8 cellular contexts compared by ENCODE assay signal in genomic region chr1:52552505-52553371, GRCh38. TPM values are rescaled to one million over a fixed set of nuclear protein-coding genes. Genes with fewer than 3 reads are reported as not detected.
DNase-seq lines count a peak whose midpoint lies in the region; ATAC-seq and TF ChIP-seq lines count a peak whose summit lies in the region.

TSS of gene TUT4 (minus strand) at chr1:52553092. CDS start at chr1:52526280, 26,812 bp downstream.

- H3K27ac Mint-ChIP-seq in CD4-positive, CD25-positive, alpha-beta regulatory T cell, result peak within 1 kb of the TSS in 2 of 3 donors; percentile 47 to 92
- H3K27ac Mint-ChIP-seq in activated T-cell treated with anti-CD3 and anti-CD28 coated beads, Interleukin-2, amount 50 U/mL, for 24 hours, result peak within 1 kb of the TSS; percentile 63

- H4K20me1 ChIP-seq in OCI-LY3 (ENCODE audit: insufficient read depth, low read length), result peaks cover 36% of the 10 kb centered on the region

- no peaks in the 10 kb centered on the region for H3K36me3 ChIP-seq in CD4-positive, CD25-positive, alpha-beta regulatory T cell (ENCODE audit: control insufficient read depth, insufficient read depth, low read length)
- H3K36me3 ChIP-seq in OCI-LY3 (replicated peaks; ENCODE audit: low read depth, low read length), result no peaks in the 10 kb centered on the region
- H3K36me3 ChIP-seq in esophagus muscularis mucosa, result no peaks in the 10 kb centered on the region
- no peaks in the 10 kb centered on the region for H3K36me3 ChIP-seq in muscle layer of colon (ENCODE audit: insufficient read depth, low read length)

- H3K27me3 Mint-ChIP-seq in CD4-positive, CD25-positive, alpha-beta regulatory T cell, result no peaks in the 10 kb centered on the region
- H3K27me3 Mint-ChIP-seq in activated T-cell treated with anti-CD3 and anti-CD28 coated beads, Interleukin-2, amount 50 U/mL, for 24 hours, result no peaks in the 10 kb centered on the region

- H3K9me3 ChIP-seq in CD4-positive, CD25-positive, alpha-beta regulatory T cell (ENCODE audit: control insufficient read depth in 2 of 2, low read length in 2 of 2), result no peaks in the 10 kb centered on the region
- no peaks in the 10 kb centered on the region for H3K9me3 ChIP-seq in OCI-LY3 (ENCODE audit: insufficient read depth, low read length)
- no peaks in the 10 kb centered on the region for H3K9me3 ChIP-seq in esophagus muscularis mucosa
- no peaks in the 10 kb centered on the region for H3K9me3 ChIP-seq in muscle layer of colon (ENCODE audit: low read length)

- H3K9ac ChIP-seq in OCI-LY3 (ENCODE audit: low read length) (peak within 1 kb of the TSS; percentile 98), muscle layer of colon (ENCODE audit: low read length) (peak within 1 kb of the TSS; percentile 86)

- no peaks in the 10 kb centered on the region for H3K9me3 Mint-ChIP-seq in CD4-positive, CD25-positive, alpha-beta regulatory T cell
- no peaks in the 10 kb centered on the region for H3K9me3 Mint-ChIP-seq in activated T-cell treated with anti-CD3 and anti-CD28 coated beads, Interleukin-2, amount 50 U/mL, for 24 hours

- peak; percentile 38 to 50 for ATAC-seq in CD4-positive, CD25-positive, alpha-beta regulatory T cell (ENCODE audit: low read depth in 2 of 2)
- ATAC-seq in GM19438 (IDR thresholded peaks at IDR 0.05; ENCODE audit: low read depth, unreplicated experiment), result peak; percentile 41

- H3K36me3 Mint-ChIP-seq in CD4-positive, CD25-positive, alpha-beta regulatory T cell, result no peaks in the 10 kb centered on the region
- H3K36me3 Mint-ChIP-seq in activated T-cell treated with anti-CD3 and anti-CD28 coated beads, Interleukin-2, amount 50 U/mL, for 24 hours (ENCODE audit: low read depth), result no peaks in the 10 kb centered on the region

- TF ChIP-seq EP300 in esophagus muscularis mucosa (IDR thresholded peaks at IDR 0.05), result no peak

- TF ChIP-seq POLR2A in esophagus muscularis mucosa (IDR thresholded peaks at IDR 0.05; ENCODE audit: low read depth), result peak; percentile 13

- H3K4me1 ChIP-seq in CD4-positive, CD25-positive, alpha-beta regulatory T cell (ENCODE audit: control insufficient read depth, insufficient read depth, low read length, poor library complexity, severe bottlenecking), result peaks cover 33% of the 10 kb centered on the region
- peaks cover 27% of the 10 kb centered on the region for H3K4me1 ChIP-seq in OCI-LY3 (ENCODE audit: low read length)
- H3K4me1 ChIP-seq in esophagus muscularis mucosa, result peaks cover 10 to 33% (median 31%) of the 10 kb centered on the region in 4 donors
- peaks cover 11% of the 10 kb centered on the region for H3K4me1 ChIP-seq in muscle layer of colon (ENCODE audit: insufficient read depth, low read length)

- H3K79me2 ChIP-seq in OCI-LY3 (ENCODE audit: low read length), result peaks cover 57% of the 10 kb centered on the region

- no peaks in the 10 kb centered on the region for H3K27me3 ChIP-seq in CD4-positive, CD25-positive, alpha-beta regulatory T cell (ENCODE audit: control insufficient read depth, insufficient read depth, low read length)
- no peaks in the 10 kb centered on the region for H3K27me3 ChIP-seq in OCI-LY3 (ENCODE audit: low read depth, low read length)
- no peaks in the 10 kb centered on the region for H3K27me3 ChIP-seq in esophagus muscularis mucosa
- no peaks in the 10 kb centered on the region for H3K27me3 ChIP-seq in muscle layer of colon (ENCODE audit: control insufficient read depth in 1 of 2, insufficient read depth in 2 of 2, low read length in 2 of 2)

- peak within 1 kb of the TSS; percentile 90 for H3K27ac ChIP-seq in CD4-positive, CD25-positive, alpha-beta regulatory T cell (ENCODE audit: insufficient read depth, low read length, poor library complexity, severe bottlenecking)
- H3K27ac ChIP-seq in OCI-LY3 (ENCODE audit: low read length), result peak within 1 kb of the TSS; percentile 86
- peak within 1 kb of the TSS; percentile 88 to 98 (median 91) for H3K27ac ChIP-seq in esophagus muscularis mucosa (replicated peaks in 1 of 4)
- H3K27ac ChIP-seq in muscle layer of colon (ENCODE audit: low read depth, low read length), result peak within 1 kb of the TSS; percentile 56

- H3K4me3 ChIP-seq in CD4-positive, CD25-positive, alpha-beta regulatory T cell (ENCODE audit: low read depth, low read length), result peak within 1 kb of the TSS; percentile 90
- H3K4me3 ChIP-seq in OCI-LY3 (ENCODE audit: low read length) (peak within 1 kb of the TSS; percentile 94), esophagus muscularis mucosa (peak within 1 kb of the TSS; percentile 83 to 99 (median 94)), muscle layer of colon (ENCODE audit: low read depth in 1 of 2, low read length in 2 of 2) (peak within 1 kb of the TSS; percentile 49 to 86)

- H3K4me1 Mint-ChIP-seq in CD4-positive, CD25-positive, alpha-beta regulatory T cell, result peaks cover 14 to 38% (median 23%) of the 10 kb centered on the region in 4 donors
- H3K4me1 Mint-ChIP-seq in activated T-cell treated with anti-CD3 and anti-CD28 coated beads, Interleukin-2, amount 50 U/mL, for 24 hours (ENCODE audit: low read depth), result peaks cover 36% of the 10 kb centered on the region

- H2AFZ ChIP-seq in OCI-LY3 (ENCODE audit: low read depth, low read length), result peak within 1 kb of the TSS; percentile 28; the same call in 1 of the 2 replicates

- WGBS in esophagus muscularis mucosa, result 1% methylated on average over 20 of the region's 68 CpGs

- H3K4me2 ChIP-seq in OCI-LY3 (ENCODE audit: low read length), result peak within 1 kb of the TSS; percentile 95

- TF ChIP-seq CTCF in OCI-LY3 (IDR thresholded peaks at IDR 0.05; ENCODE audit: low read depth, low read length) (no peak), esophagus muscularis mucosa (IDR thresholded peaks at IDR 0.05) (peak in 1 of 3 experiments; percentile 11)

- intact Hi-C loops in esophagus muscularis mucosa (cut with DNase I), result loop anchor here (5.0 to 10.0 kb wide), 2 partner anchors 50 to 132 kb away; partner anchors contain the start of gene GPX7

- DNase-seq in CD4-positive, CD25-positive, alpha-beta regulatory T cell, result peak; percentile 65 to 84 (median 74)
- peak in 48 of 76 experiments; percentile 9 to 61 (median 38) for DNase-seq in HUDEP-2 (lab: John Stamatoyannopoulos, UW; ENCODE audit: unreplicated experiment in 76 of 76)
- peak; percentile 84 for DNase-seq in activated T-cell treated with anti-CD3 and anti-CD28 coated beads, Interleukin-2, amount 50 U/mL, for 24 hours
- DNase-seq in esophagus muscularis mucosa (ENCODE audit: extremely low spot score), result peak; percentile 94
- peak; percentile 83 for DNase-seq in stimulated activated CD8-positive, alpha-beta memory T cell treated with anti-CD3 and anti-CD28 coated beads, Interleukin-4, amount 100 ng/mL, for 48 hours

- H3K4me3 Mint-ChIP-seq in CD4-positive, CD25-positive, alpha-beta regulatory T cell, result peak within 1 kb of the TSS; percentile 78 to 93 (median 83)
- H3K4me3 Mint-ChIP-seq in activated T-cell treated with anti-CD3 and anti-CD28 coated beads, Interleukin-2, amount 50 U/mL, for 24 hours, result peak within 1 kb of the TSS; percentile 72

RNA-seq across cellular contexts. Expression of gene TUT4, which starts in this region (rescaled TPM):
- 120 TPM for total RNA-seq in CD4-positive, CD25-positive, alpha-beta regulatory T cell
- polyA plus RNA-seq in CD4-positive, CD25-positive, alpha-beta regulatory T cell, result 10 to 100 TPM; 24.9 to 32.3 (median 30.6) TPM
- 10 to 100 TPM; 32.3 to 58.6 (median 42.7) TPM for total RNA-seq in esophagus muscularis mucosa

Comparison
In these comparisons a context has a peak if more than half of its experiments do, and no peak if none do; other contexts are left out.
1. Peak in every context shown above with its lines: DNase-seq, ATAC-seq, H3K4me3 ChIP-seq and H3K27ac ChIP-seq.
2. DNase-seq: peak in every context shown above with its lines; median percentile 94 in esophagus muscularis mucosa; 84 in activated T-cell treated with anti-CD3 and anti-CD28 coated beads, Interleukin-2, amount 50 U/mL, for 24 hours; 83 in stimulated activated CD8-positive, alpha-beta memory T cell treated with anti-CD3 and anti-CD28 coated beads, Interleukin-4, amount 100 ng/mL, for 48 hours; 74 in CD4-positive, CD25-positive, alpha-beta regulatory T cell; 38 in HUDEP-2.